8 cellular contexts compared by ENCODE assay signal in the genomic region with DNA sequence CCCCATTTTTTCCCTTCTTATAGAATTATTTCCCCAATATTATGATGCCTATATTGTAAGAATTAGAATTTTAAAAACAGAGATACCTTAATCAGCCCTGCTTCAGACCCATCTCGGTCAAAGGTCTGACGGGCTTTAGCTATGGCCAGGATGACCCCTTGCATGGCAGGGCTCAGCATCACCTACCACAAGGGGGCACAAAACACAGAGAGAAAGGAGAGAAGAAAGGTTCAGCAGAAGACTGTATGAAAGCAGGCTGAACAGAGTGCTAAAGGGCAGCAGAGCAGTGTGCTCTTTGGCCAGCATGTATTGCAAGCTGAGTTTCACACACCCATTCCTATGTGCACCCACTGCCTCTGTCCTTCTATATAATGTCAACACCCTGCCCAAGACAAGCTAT. TPM values are rescaled to one million over a fixed set of nuclear protein-coding genes. Genes with fewer than 3 reads are reported as not detected.
DNase-seq lines count a peak whose midpoint lies in the region; ATAC-seq and TF ChIP-seq lines count a peak whose summit lies in the region.
"Had no signal": no experiment of that assay in that cellular context is flagged by ENCODE, and none has a peak within 500 bp of the region (broad histone marks: within the 10 kb centered on the region; RNA-seq: fewer than 3 reads in every experiment).

No MANE protein-coding gene starts in this region.

- TF ChIP-seq CTCF in GM06990 (IDR thresholded peaks at IDR 0.05; ENCODE audit: insufficient read depth, low read length, poor library complexity, severe bottlenecking) (peak; percentile 71), heart left ventricle (IDR thresholded peaks at IDR 0.05) (peak in 10 of 12 donors; percentile 18 to 45 (median 31)), thyroid gland (IDR thresholded peaks at IDR 0.05) (peak in 1 of 6 experiments; percentile 27)

- H3K9me3 ChIP-seq in heart left ventricle, result no peaks in the 10 kb centered on the region
- H3K9me3 ChIP-seq in thyroid gland, result no peaks in the 10 kb centered on the region

- H3K36me3 ChIP-seq in GM06990 (ENCODE audit: control insufficient read depth, insufficient read depth, low read length) (peaks cover 1% of the 10 kb centered on the region), heart left ventricle (peaks cover 0 to 100% (median 90%) of the 10 kb centered on the region in 9 donors), thyroid gland (peaks cover 20 to 34% of the 10 kb centered on the region in 2 donors)

- TF ChIP-seq POLR2A in heart left ventricle (IDR thresholded peaks at IDR 0.05) (no peak), thyroid gland (IDR thresholded peaks at IDR 0.05) (no peak)

- no peak overlapping the region for H3K4me3 ChIP-seq in GM06990 (replicated peaks; ENCODE audit: low read depth, low read length)
- no peak overlapping the region for H3K4me3 ChIP-seq in heart left ventricle
- no peak overlapping the region for H3K4me3 ChIP-seq in thyroid gland (replicated peaks in 1 of 3)

- DNase-seq in GM06990 (ENCODE audit: extremely low read depth, insufficient read length), result no peak
- DNase-seq in heart left ventricle, result no peak
- DNase-seq in thyroid gland, result peak; percentile 2 to 8
- no peak for DNase-seq in activated CD8-positive, alpha-beta memory T cell treated with anti-CD3 and anti-CD28 coated beads for 24 hours
- no peak for DNase-seq in NCI-H345 treated with DMSO at 0.1 percent for 48 hours (lab: John Stamatoyannopoulos, UW; ENCODE audit: unreplicated experiment)

- no peaks in the 10 kb centered on the region for H3K27me3 ChIP-seq in GM06990 (replicated peaks; ENCODE audit: control insufficient read depth, insufficient read depth, low read length)
- no peaks in the 10 kb centered on the region for H3K27me3 ChIP-seq in heart left ventricle
- no peaks in the 10 kb centered on the region for H3K27me3 ChIP-seq in thyroid gland

- ATAC-seq in HG02759 (IDR thresholded peaks at IDR 0.05; ENCODE audit: unreplicated experiment) (peak; percentile 65), SK-N-SH treated with all-trans-retinoic acid at 6 μM for 48 hours (peak; percentile 94), heart left ventricle (peak in 3 of 4 donors; percentile 59 to 75 (median 68))

- H3K27ac ChIP-seq in heart left ventricle (no peak overlapping the region), thyroid gland (no peak overlapping the region)

- H3K4me1 ChIP-seq in heart left ventricle (no peaks in the 10 kb centered on the region), thyroid gland (no peaks in the 10 kb centered on the region)

- 86 to 100% (median 92%) methylated on average over 2 of the region's 2 CpGs for WGBS in heart left ventricle, 4 donors
- WGBS in thyroid gland, 2 donors, result 94% methylated on average over 2 of the region's 2 CpGs

- intact Hi-C loops in heart left ventricle (cut with DNase I) (loop anchor here in 1 of 10 donors (10.0 kb wide), 1 partner anchor 458 kb away; no protein-coding TSS in a partner anchor), thyroid gland (cut with DNase I) (no loop called here)

TF ChIP-seq in SK-N-SH treated with all-trans-retinoic acid at 6 μM for 48 hours, 23 proteins besides CTCF, POLR2A, EP300 and RAD21:
- TF ChIP-seq ZC3H10 (CRISPR knock-in tag; IDR thresholded peaks at IDR 0.05) (no peak), PPARA (CRISPR knock-in tag; IDR thresholded peaks at IDR 0.05; ENCODE audit: borderline replicate concordance) (no peak), ZFP30 (CRISPR knock-in tag; IDR thresholded peaks at IDR 0.05) (no peak), TSHZ2 (CRISPR knock-in tag; IDR thresholded peaks at IDR 0.05) (no peak), CSRNP3 (CRISPR knock-in tag; IDR thresholded peaks at IDR 0.05) (no peak), ZNF565 (CRISPR knock-in tag; conservative IDR thresholded peaks at IDR 0.05; ENCODE audit: low read depth) (no peak), TOX (CRISPR knock-in tag; IDR thresholded peaks at IDR 0.05; ENCODE audit: borderline replicate concordance) (no peak), ARNTL (CRISPR knock-in tag; IDR thresholded peaks at IDR 0.05; ENCODE audit: borderline replicate concordance, low read depth) (no peak), ZNF70 (CRISPR knock-in tag; IDR thresholded peaks at IDR 0.05) (no peak), GLIS3 (CRISPR knock-in tag; IDR thresholded peaks at IDR 0.05) (no peak)
- TF ChIP-seq, protein P1, sequence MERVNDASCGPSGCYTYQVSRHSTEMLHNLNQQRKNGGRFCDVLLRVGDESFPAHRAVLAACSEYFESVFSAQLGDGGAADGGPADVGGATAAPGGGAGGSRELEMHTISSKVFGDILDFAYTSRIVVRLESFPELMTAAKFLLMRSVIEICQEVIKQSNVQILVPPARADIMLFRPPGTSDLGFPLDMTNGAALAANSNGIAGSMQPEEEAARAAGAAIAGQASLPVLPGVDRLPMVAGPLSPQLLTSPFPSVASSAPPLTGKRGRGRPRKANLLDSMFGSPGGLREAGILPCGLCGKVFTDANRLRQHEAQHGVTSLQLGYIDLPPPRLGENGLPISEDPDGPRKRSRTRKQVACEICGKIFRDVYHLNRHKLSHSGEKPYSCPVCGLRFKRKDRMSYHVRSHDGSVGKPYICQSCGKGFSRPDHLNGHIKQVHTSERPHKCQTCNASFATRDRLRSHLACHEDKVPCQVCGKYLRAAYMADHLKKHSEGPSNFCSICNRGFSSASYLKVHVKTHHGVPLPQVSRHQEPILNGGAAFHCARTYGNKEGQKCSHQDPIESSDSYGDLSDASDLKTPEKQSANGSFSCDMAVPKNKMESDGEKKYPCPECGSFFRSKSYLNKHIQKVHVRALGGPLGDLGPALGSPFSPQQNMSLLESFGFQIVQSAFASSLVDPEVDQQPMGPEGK (CRISPR knock-in tag; IDR thresholded peaks at IDR 0.05; ENCODE audit: borderline replicate concordance), result no peak

RNA-seq across cellular contexts. Expression of gene CLDN25, which starts 26.8 kb away (rescaled TPM):
- not detected for total RNA-seq in heart left ventricle
- not detected for polyA plus RNA-seq in heart left ventricle
- not detected for total RNA-seq in thyroid gland
- total RNA-seq: activated CD8-positive, alpha-beta memory T cell treated with anti-CD3 and anti-CD28 coated beads for 36 hours had no signal

RNA-seq across cellular contexts. Expression of gene ZW10, which starts 32.9 kb away (rescaled TPM):
- total RNA-seq in heart left ventricle, result 10 to 100 TPM in 3 of 9 donors, 1 to 10 TPM in 6; 7.5 to 11.9 (median 9.8) TPM
- 10 to 100 TPM in 1 of 2 donors, 1 to 10 TPM in 1; 2.2 to 12.0 TPM for polyA plus RNA-seq in heart left ventricle
- total RNA-seq in thyroid gland, result 10 to 100 TPM; 11.3 to 14.5 (median 12.8) TPM

Comparison
In these comparisons a context has a peak if more than half of its experiments do, and no peak if none do; other contexts are left out.
1. DNase-seq: peak in thyroid gland (2 of 2); none in GM06990 (single experiment), heart left ventricle (0 of 5), activated CD8-positive, alpha-beta memory T cell treated with anti-CD3 and anti-CD28 coated beads for 24 hours (single experiment) and NCI-H345 treated with DMSO at 0.1 percent for 48 hours (single experiment).
2. Peak in every context shown above with its lines, with median percentiles within 50 percentile points of each other: ATAC-seq.